Comparison of ENCODE assay signal across 8 cellular contexts in genomic region chr1:27392778-27393635, GRCh38. TPM values are rescaled to one million over a fixed set of nuclear protein-coding genes. Genes with fewer than 3 reads are reported as not detected.
DNase-seq lines count a peak whose midpoint lies in the region; ATAC-seq, FAIRE-seq and TF ChIP-seq lines count a peak whose summit lies in the region.

No MANE protein-coding gene starts in this region.

- H4K20me1 ChIP-seq in H9 (ENCODE audit: control insufficient read depth, insufficient read depth, insufficient read length): no peaks in the 10 kb centered on the region
- H4K20me1 ChIP-seq in HepG2 (ENCODE audit: insufficient read depth, low read length): no peaks in the 10 kb centered on the region

- peak; percentile 26 for ATAC-seq in HepG2

- no peak for TF ChIP-seq EP300 in HepG2 (IDR thresholded peaks at IDR 0.05; ENCODE audit: low read depth in 2 of 2, low read length in 2 of 2)
- TF ChIP-seq EP300 in HepG2 (CRISPR knock-in tag; IDR thresholded peaks at IDR 0.05; ENCODE audit: borderline replicate concordance): no peak

- H3K23me2 ChIP-seq in H9 (ENCODE audit: insufficient read length, low read depth, low read length, poor library complexity, severe bottlenecking): peaks cover 4% of the 10 kb centered on the region

- peak overlapping the region; percentile 34; the same call in 1 of the 2 replicates for H3K14ac ChIP-seq in H9 (ENCODE audit: insufficient read depth, low read length)

- no peak overlapping the region for H3K23ac ChIP-seq in H9 (ENCODE audit: insufficient read length, low read depth, low read length)

- no peak overlapping the region for H3K27ac ChIP-seq in H9 (ENCODE audit: insufficient read length, low read depth, low read length)
- H3K27ac ChIP-seq in HepG2 (ENCODE audit: extremely low read length, insufficient read depth, low read length): peak overlapping the region; percentile 9
- H3K27ac ChIP-seq in urinary bladder (ENCODE audit: low read depth): no peak overlapping the region
- peak overlapping the region in 2 of 5 donors; percentile 57 to 76 for H3K27ac ChIP-seq in adrenal gland

- no peak overlapping the region for H4K5ac ChIP-seq in H9 (ENCODE audit: insufficient read length, low read depth, low read length)

- no peaks in the 10 kb centered on the region for H3K27me3 ChIP-seq in H9 (ENCODE audit: insufficient read depth, low read length)
- H3K27me3 ChIP-seq in HepG2 (ENCODE audit: control insufficient read depth in 1 of 2, insufficient read depth in 2 of 2, low read length in 2 of 2): peaks cover 0 to 2% of the 10 kb centered on the region in 2 experiments; a peak in 2 of 5 replicates
- H3K27me3 ChIP-seq in adrenal gland: no peaks in the 10 kb centered on the region

- DNase-seq in AG09319 (ENCODE audit: extremely low read depth, low read depth) (no peak), H9 (peak; percentile 58), HepG2 (ENCODE audit: low spot score) (no peak), activated gamma-delta T cell (lab: John Stamatoyannopoulos, UW) (no peak), GM19240 (ENCODE audit: insufficient read length, low spot score) (no peak), adrenal gland (no peak)

- H3K36me3 ChIP-seq in HepG2 (replicated peaks in 1 of 2; ENCODE audit: control insufficient read depth in 1 of 2, insufficient read depth in 2 of 2, low read length in 2 of 2) (no peaks in the 10 kb centered on the region), urinary bladder (ENCODE audit: insufficient read depth) (no peaks in the 10 kb centered on the region), adrenal gland (replicated peaks in 1 of 2) (no peaks in the 10 kb centered on the region)

- no peak overlapping the region for H2AK5ac ChIP-seq in H9 (ENCODE audit: insufficient read length, low read length)

- H2AFZ ChIP-seq in H9 (ENCODE audit: low read length) (no peak overlapping the region), HepG2 (ENCODE audit: low read length) (no peak overlapping the region)

- peaks cover 0 to 4% (median 3%) of the 10 kb centered on the region in 3 experiments; a peak in 2 of 7 replicates for H3K36me3 Mint-ChIP-seq in H9 (ENCODE audit: insufficient read depth in 1 of 3, low read depth in 3 of 3)
- no peaks in the 10 kb centered on the region for H3K36me3 Mint-ChIP-seq in activated naive CD4-positive, alpha-beta T cell treated with anti-CD3 and anti-CD28 coated beads, Interleukin-2, amount 50 U/mL, for 24 hours

- no peak for TF ChIP-seq RAD21 in HepG2 (CRISPR knock-in tag; IDR thresholded peaks at IDR 0.05)

- no peak overlapping the region for H2BK5ac ChIP-seq in H9 (ENCODE audit: insufficient read length, low read length)

- no peak overlapping the region for H2BK20ac ChIP-seq in H9 (ENCODE audit: low read depth, low read length, poor library complexity, severe bottlenecking)

- H3K9me3 ChIP-seq in H9 (ENCODE audit: control insufficient read depth, low read depth, low read length) (no peaks in the 10 kb centered on the region), HepG2 (ENCODE audit: low read length) (no peaks in the 10 kb centered on the region), adrenal gland (replicated peaks in 1 of 3) (no peaks in the 10 kb centered on the region)

- no peak overlapping the region for H3T11ph ChIP-seq in H9 (ENCODE audit: low read length)

- peak overlapping the region; percentile 36 for H3K4me2 ChIP-seq in H9 (ENCODE audit: insufficient read depth, insufficient read length, low read length)
- H3K4me2 ChIP-seq in HepG2 (ENCODE audit: low read depth, low read length): peak overlapping the region; percentile 90

- no peak overlapping the region for H2BK15ac ChIP-seq in H9 (ENCODE audit: low read depth, low read length)

- peaks cover 35 to 36% of the 10 kb centered on the region in 2 experiments for H3K4me1 Mint-ChIP-seq in H9
- H3K4me1 Mint-ChIP-seq in activated naive CD4-positive, alpha-beta T cell treated with anti-CD3 and anti-CD28 coated beads, Interleukin-2, amount 50 U/mL, for 24 hours: peaks cover 20% of the 10 kb centered on the region

- H4K91ac ChIP-seq in H9 (ENCODE audit: insufficient read length, low read depth, low read length): no peak overlapping the region

- BruUV-seq in HepG2 (replicated peaks; lab: Mats Ljungman, UMichigan): no TSS peak

- CTCF ChIA-PET in HepG2 (lab: Yijun Ruan, JAX; ENCODE audit: low intra/inter-chr PET ratio, low total read pairs): interaction anchor here (1.5 to 2.2 kb wide), 2 partner anchors 92 to 213 kb away, joined by 6 to 7 read pairs; no protein-coding TSS in a partner anchor

- no peak overlapping the region for H4K8ac ChIP-seq in H9 (replicated peaks; ENCODE audit: insufficient read length, low read depth, low read length)

- peaks cover 2% of the 10 kb centered on the region for H3K27me3 Mint-ChIP-seq in H9 (ENCODE audit: low read depth)
- H3K27me3 Mint-ChIP-seq in activated naive CD4-positive, alpha-beta T cell treated with anti-CD3 and anti-CD28 coated beads, Interleukin-2, amount 50 U/mL, for 24 hours: no peaks in the 10 kb centered on the region

- peak overlapping the region; percentile 24 for H3K18ac ChIP-seq in H9 (ENCODE audit: insufficient read length, low read depth, low read length)

- H3K4me1 ChIP-seq in H9 (ENCODE audit: insufficient read depth, low read length) (peaks cover 2% of the 10 kb centered on the region), HepG2 (ENCODE audit: insufficient read depth, low read length) (peaks cover 28% of the 10 kb centered on the region), urinary bladder (ENCODE audit: insufficient read depth) (no peaks in the 10 kb centered on the region), adrenal gland (replicated peaks in 1 of 2) (peaks cover 11 to 16% of the 10 kb centered on the region in 2 donors)

- H3K9ac ChIP-seq in H9 (ENCODE audit: extremely low read depth, insufficient read length, low read length) (peak overlapping the region; percentile 12), HepG2 (ENCODE audit: insufficient read depth, low read depth, low read length) (peak overlapping the region; percentile 71)

- no CpG with 5 or more reads among the region's 30 CpGs for WGBS in H9 (ENCODE audit: extremely low coverage, insufficient read length, low lambda C conversion rate)
- WGBS in HepG2 (ENCODE audit: low lambda C conversion rate): 41% methylated on average over 18 of the region's 30 CpGs
- WGBS in urinary bladder: 35% methylated on average over 30 of the region's 30 CpGs
- 35 to 43% (median 40%) methylated on average over 8 to 30 of the region's 30 CpGs for WGBS in adrenal gland, 4 donors

- no peak for FAIRE-seq in HepG2 (lab: Jason Lieb, UNC)

- no peaks in the 10 kb centered on the region for H3K79me1 ChIP-seq in H9 (ENCODE audit: insufficient read depth, low read depth, low read length, poor library complexity, severe bottlenecking)

- H3K27ac Mint-ChIP-seq in H9: peak overlapping the region in 2 of 3 experiments; percentile 52 to 94; a peak in 3 of 7 replicates
- H3K27ac Mint-ChIP-seq in activated naive CD4-positive, alpha-beta T cell treated with anti-CD3 and anti-CD28 coated beads, Interleukin-2, amount 50 U/mL, for 24 hours: peak overlapping the region; percentile 8

- TF ChIP-seq POLR2A in HepG2 (IDR thresholded peaks at IDR 0.05; ENCODE audit: insufficient read depth in 1 of 2, low read depth in 2 of 2, low read length in 2 of 2): no peak
- TF ChIP-seq POLR2A in adrenal gland (IDR thresholded peaks at IDR 0.05): no peak

- intact Hi-C loops in HepG2 (cut with micrococcal nuclease; ENCODE audit: unreplicated experiment): loop anchor here (2.0 to 10.0 kb wide), 2 partner anchors 214 to 272 kb away; no protein-coding TSS in a partner anchor
- intact Hi-C loops in adrenal gland (cut with DNase I): loop anchor here (5.0 to 10.0 kb wide), 3 partner anchors 36 to 272 kb away; no protein-coding TSS in a partner anchor

- POLR2A ChIA-PET in HepG2 (lab: Yijun Ruan, JAX): no interaction called here

- H3K4me3 ChIP-seq in HepG2 (replicated peaks in 1 of 3; ENCODE audit: insufficient read depth in 1 of 3, low read depth in 2 of 3, low read length in 3 of 3) (peak overlapping the region; percentile 71 to 85 (median 72); a peak in 5 of 6 replicates), urinary bladder (ENCODE audit: low read depth, low read length) (peak overlapping the region; percentile 42), adrenal gland (peak overlapping the region in 1 of 4 donors; percentile 60)

- H3K9me3 Mint-ChIP-seq in H9: no peaks in the 10 kb centered on the region; a peak in 2 of 5 replicates
- H3K9me3 Mint-ChIP-seq in activated naive CD4-positive, alpha-beta T cell treated with anti-CD3 and anti-CD28 coated beads, Interleukin-2, amount 50 U/mL, for 24 hours: no peaks in the 10 kb centered on the region

- H3K4me3 Mint-ChIP-seq in H9: peak overlapping the region; percentile 92 to 96
- H3K4me3 Mint-ChIP-seq in activated naive CD4-positive, alpha-beta T cell treated with anti-CD3 and anti-CD28 coated beads, Interleukin-2, amount 50 U/mL, for 24 hours: peak overlapping the region; percentile 76

- H3K56ac ChIP-seq in H9 (ENCODE audit: insufficient read length, low read depth, low read length): no peak overlapping the region

- TF ChIP-seq CTCF in AG09319 (IDR thresholded peaks at IDR 0.05; ENCODE audit: low read depth, low read length) (peak; percentile 33), H9 (conservative IDR thresholded peaks at IDR 0.05) (peak; percentile 39; the same call in 2 of the 3 replicates), HepG2 (CRISPR knock-in tag; IDR thresholded peaks at IDR 0.05) (peak; percentile 57), adrenal gland (IDR thresholded peaks at IDR 0.05) (peak in 3 of 6 experiments; percentile 7 to 22 (median 7))

- no peak overlapping the region; the same call in 1 of the 2 replicates for H3K4ac ChIP-seq in H9 (ENCODE audit: low read depth, low read length)

- no peak overlapping the region for H2BK120ac ChIP-seq in H9 (ENCODE audit: low read depth, low read length, poor library complexity, severe bottlenecking)

- no peak overlapping the region for H2BK12ac ChIP-seq in H9 (ENCODE audit: insufficient read length, low read depth, low read length)

- in situ Hi-C loops in HepG2 (cut with HindIII; ENCODE audit: extremely low pct_ligation_motif_present, low pct_unique_long_range_greater_than_20kb): loop anchor here (5.0 kb wide), 4 partner anchors 36 to 281 kb away; no protein-coding TSS in a partner anchor

- H3K79me2 ChIP-seq in H9 (ENCODE audit: insufficient read depth, low read length) (no peaks in the 10 kb centered on the region), HepG2 (ENCODE audit: insufficient read depth, low read length) (no peaks in the 10 kb centered on the region)

RNA-seq across cellular contexts. Expression of gene GPR3, which starts 0.6 kb away (rescaled TPM):
- total RNA-seq in H9 (2021) (4.3 and 4.4 TPM in 2 replicates), HepG2 (2016; rRNA removed; fragmentation: Illumina TruSeq; extraction: Trizol) (0.88 and 1.00 TPM in 2 replicates), urinary bladder (0.16 TPM), adrenal gland (1 to 10 TPM in 2 of 8 donors, under 1 TPM in 1, not detected in 5; 0.19 to 2.0 (median 1.1) TPM)
- total RNA-seq in HepG2 (2016; cell fraction: cytosol; rRNA removed; fragmentation: Illumina TruSeq; extraction: Trizol; ENCODE audit: low read depth): 0.26 and 0.61 TPM in 2 replicates
- total RNA-seq in HepG2 (2016; cell fraction: insoluble cytoplasmic fraction; rRNA removed; fragmentation: Illumina TruSeq; extraction: Trizol): 0.62 and 1.2 TPM in 2 replicates
- total RNA-seq in HepG2 (2016; cell fraction: membrane; rRNA removed; fragmentation: Illumina TruSeq; extraction: Trizol): 1.4 and 1.5 TPM in 2 replicates
- 1.2 and 1.3 TPM in 2 replicates for total RNA-seq in HepG2 (2016; cell fraction: nucleus; rRNA removed; fragmentation: Illumina TruSeq; extraction: Trizol)
- polyA plus RNA-seq in HepG2 (2011; rRNA removed) (2.6 and 2.7 TPM in 2 replicates), urinary bladder (1.8 TPM), adrenal gland (1 to 10 TPM in 1 of 3 donors, under 1 TPM in 2; 0.40 to 1.0 (median 0.64) TPM)
- polyA plus RNA-seq in HepG2 (2011; cell fraction: cytosol; rRNA removed): 2.8 and 3.5 TPM in 2 replicates
- polyA plus RNA-seq in HepG2 (2011; cell fraction: nucleus; rRNA removed): 2.1 and 2.9 TPM in 2 replicates
- polyA plus RNA-seq in HepG2 (2012): 1.5 and 2.0 TPM in 2 replicates
- 1.1 TPM in 2 replicates for polyA plus RNA-seq in HepG2 (2016; cell fraction: cytosol; fragmentation: Illumina TruSeq; extraction: Trizol; ENCODE audit: low read depth)
- polyA plus RNA-seq in HepG2 (2016; cell fraction: insoluble cytoplasmic fraction; fragmentation: Illumina TruSeq; extraction: Trizol; ENCODE audit: low read depth): 1.2 and 1.5 TPM in 2 replicates
- 1.9 and 2.4 TPM in 2 replicates for polyA plus RNA-seq in HepG2 (2016; cell fraction: membrane; fragmentation: Illumina TruSeq; extraction: Trizol; ENCODE audit: low read depth)
- polyA plus RNA-seq in HepG2 (2016; cell fraction: nucleus; fragmentation: Illumina TruSeq; extraction: Trizol; ENCODE audit: insufficient read depth, low read depth): 2.8 TPM in 2 replicates
- 1.1 and 7.0 TPM in 2 replicates for polyA minus RNA-seq in HepG2 (2011; rRNA and poly(A)+ RNA removed; ENCODE audit: low replicate concordance)
- polyA minus RNA-seq in HepG2 (2011; cell fraction: cytosol; rRNA and poly(A)+ RNA removed): 1.4 and 1.7 TPM in 2 replicates
- polyA minus RNA-seq in HepG2 (2011; cell fraction: nucleus; rRNA and poly(A)+ RNA removed): 0.50 and 0.90 TPM in 2 replicates

RNA-seq across cellular contexts. Expression of gene CD164L2, which starts 9.9 kb away (rescaled TPM):
- 1.2 and 1.5 TPM in 2 replicates for total RNA-seq in H9 (2021)
- not detected in 2 replicates for total RNA-seq in HepG2 (2016; rRNA removed; fragmentation: Illumina TruSeq; extraction: Trizol)
- total RNA-seq in HepG2 (2016; cell fraction: cytosol; rRNA removed; fragmentation: Illumina TruSeq; extraction: Trizol; ENCODE audit: low read depth): not detected in 2 replicates
- total RNA-seq in HepG2 (2016; cell fraction: insoluble cytoplasmic fraction; rRNA removed; fragmentation: Illumina TruSeq; extraction: Trizol): not detected in 2 replicates
- total RNA-seq in HepG2 (2016; cell fraction: membrane; rRNA removed; fragmentation: Illumina TruSeq; extraction: Trizol): not detected in 2 replicates
- not detected in 2 replicates for total RNA-seq in HepG2 (2016; cell fraction: nucleus; rRNA removed; fragmentation: Illumina TruSeq; extraction: Trizol)
- polyA plus RNA-seq in HepG2 (2011; rRNA removed): not detected in 2 replicates
- not detected in 2 replicates for polyA plus RNA-seq in HepG2 (2011; cell fraction: cytosol; rRNA removed)
- polyA plus RNA-seq in HepG2 (2011; cell fraction: nucleus; rRNA removed): 0.17 and 0.21 TPM in 2 replicates
- not detected in 2 replicates for polyA plus RNA-seq in HepG2 (2012)
- polyA plus RNA-seq in HepG2 (2016; cell fraction: cytosol; fragmentation: Illumina TruSeq; extraction: Trizol; ENCODE audit: low read depth): not detected in 2 replicates
- polyA plus RNA-seq in HepG2 (2016; cell fraction: insoluble cytoplasmic fraction; fragmentation: Illumina TruSeq; extraction: Trizol; ENCODE audit: low read depth): not detected in 2 replicates
- polyA plus RNA-seq in HepG2 (2016; cell fraction: membrane; fragmentation: Illumina TruSeq; extraction: Trizol; ENCODE audit: low read depth): not detected in 2 replicates
- not detected in 2 replicates for polyA plus RNA-seq in HepG2 (2016; cell fraction: nucleus; fragmentation: Illumina TruSeq; extraction: Trizol; ENCODE audit: insufficient read depth, low read depth)
- 0.16 TPM in 1 of 2 replicates, not detected in the other for polyA minus RNA-seq in HepG2 (2011; rRNA and poly(A)+ RNA removed; ENCODE audit: low replicate concordance)
- polyA minus RNA-seq in HepG2 (2011; cell fraction: cytosol; rRNA and poly(A)+ RNA removed): not detected in 2 replicates
- polyA minus RNA-seq in HepG2 (2011; cell fraction: nucleus; rRNA and poly(A)+ RNA removed): not detected in 2 replicates
- not detected for total RNA-seq in urinary bladder
- polyA plus RNA-seq in urinary bladder: 0.06 TPM
- total RNA-seq in adrenal gland: 1 to 10 TPM in 1 of 8 donors, under 1 TPM in 2, not detected in 5; 0.18 to 2.6 (median 0.65) TPM
- polyA plus RNA-seq in adrenal gland: under 1 TPM in 2 of 3 donors, not detected in 1; 0.13 to 0.16 TPM

RNA-seq across cellular contexts. Expression of gene FCN3, which starts 18.4 kb away (rescaled TPM):
- 0.22 TPM in 2 replicates for total RNA-seq in H9 (2021)
- total RNA-seq in HepG2 (2016; rRNA removed; fragmentation: Illumina TruSeq; extraction: Trizol): not detected in 2 replicates
- not detected in 2 replicates for total RNA-seq in HepG2 (2016; cell fraction: cytosol; rRNA removed; fragmentation: Illumina TruSeq; extraction: Trizol; ENCODE audit: low read depth)
- total RNA-seq in HepG2 (2016; cell fraction: insoluble cytoplasmic fraction; rRNA removed; fragmentation: Illumina TruSeq; extraction: Trizol): not detected in 2 replicates
- total RNA-seq in HepG2 (2016; cell fraction: membrane; rRNA removed; fragmentation: Illumina TruSeq; extraction: Trizol): not detected in 2 replicates
- total RNA-seq in HepG2 (2016; cell fraction: nucleus; rRNA removed; fragmentation: Illumina TruSeq; extraction: Trizol): not detected in 2 replicates
- polyA plus RNA-seq in HepG2 (2011; rRNA removed): not detected in 2 replicates
- not detected in 2 replicates for polyA plus RNA-seq in HepG2 (2011; cell fraction: cytosol; rRNA removed)
- not detected in 2 replicates for polyA plus RNA-seq in HepG2 (2011; cell fraction: nucleus; rRNA removed)
- polyA plus RNA-seq in HepG2 (2012): not detected in 2 replicates
- polyA plus RNA-seq in HepG2 (2016; cell fraction: cytosol; fragmentation: Illumina TruSeq; extraction: Trizol; ENCODE audit: low read depth): not detected in 2 replicates
- not detected in 2 replicates for polyA plus RNA-seq in HepG2 (2016; cell fraction: insoluble cytoplasmic fraction; fragmentation: Illumina TruSeq; extraction: Trizol; ENCODE audit: low read depth)
- not detected in 2 replicates for polyA plus RNA-seq in HepG2 (2016; cell fraction: membrane; fragmentation: Illumina TruSeq; extraction: Trizol; ENCODE audit: low read depth)
- not detected in 2 replicates for polyA plus RNA-seq in HepG2 (2016; cell fraction: nucleus; fragmentation: Illumina TruSeq; extraction: Trizol; ENCODE audit: insufficient read depth, low read depth)
- not detected in 2 replicates for polyA minus RNA-seq in HepG2 (2011; rRNA and poly(A)+ RNA removed; ENCODE audit: low replicate concordance)
- not detected in 2 replicates for polyA minus RNA-seq in HepG2 (2011; cell fraction: cytosol; rRNA and poly(A)+ RNA removed)
- not detected in 2 replicates for polyA minus RNA-seq in HepG2 (2011; cell fraction: nucleus; rRNA and poly(A)+ RNA removed)
- total RNA-seq in urinary bladder: not detected
- 4.5 TPM for polyA plus RNA-seq in urinary bladder
- total RNA-seq in adrenal gland: 10 to 100 TPM; 14.8 to 83.3 (median 44.8) TPM
- polyA plus RNA-seq in adrenal gland: 10 to 100 TPM; 17.0 to 72.8 (median 23.2) TPM

RNA-seq across cellular contexts. Expression of gene MAP3K6, which starts 26.2 kb away (rescaled TPM):
- total RNA-seq in H9 (2021) (7.0 and 7.7 TPM in 2 replicates), HepG2 (2016; rRNA removed; fragmentation: Illumina TruSeq; extraction: Trizol) (2.7 and 3.5 TPM in 2 replicates), urinary bladder (10.1 TPM), adrenal gland (10 to 100 TPM; 10.5 to 48.2 (median 26.6) TPM)
- total RNA-seq in HepG2 (2016; cell fraction: cytosol; rRNA removed; fragmentation: Illumina TruSeq; extraction: Trizol; ENCODE audit: low read depth): 0.62 and 2.3 TPM in 2 replicates
- 2.6 and 2.8 TPM in 2 replicates for total RNA-seq in HepG2 (2016; cell fraction: insoluble cytoplasmic fraction; rRNA removed; fragmentation: Illumina TruSeq; extraction: Trizol)
- total RNA-seq in HepG2 (2016; cell fraction: membrane; rRNA removed; fragmentation: Illumina TruSeq; extraction: Trizol): 0.93 and 0.99 TPM in 2 replicates
- total RNA-seq in HepG2 (2016; cell fraction: nucleus; rRNA removed; fragmentation: Illumina TruSeq; extraction: Trizol): 1.8 and 2.3 TPM in 2 replicates
- polyA plus RNA-seq in HepG2 (2011; rRNA removed) (2.7 and 3.2 TPM in 2 replicates), urinary bladder (83.3 TPM), adrenal gland (100 to 1,000 TPM in 1 of 3 donors, 10 to 100 TPM in 2; 14.2 to 136 (median 83.9) TPM)
- 1.2 and 1.4 TPM in 2 replicates for polyA plus RNA-seq in HepG2 (2011; cell fraction: cytosol; rRNA removed)
- 20.8 and 29.2 TPM in 2 replicates for polyA plus RNA-seq in HepG2 (2011; cell fraction: nucleus; rRNA removed)
- 0.97 and 2.1 TPM in 2 replicates for polyA plus RNA-seq in HepG2 (2012)
- polyA plus RNA-seq in HepG2 (2016; cell fraction: cytosol; fragmentation: Illumina TruSeq; extraction: Trizol; ENCODE audit: low read depth): 0.44 and 1.2 TPM in 2 replicates
- 2.4 and 2.8 TPM in 2 replicates for polyA plus RNA-seq in HepG2 (2016; cell fraction: insoluble cytoplasmic fraction; fragmentation: Illumina TruSeq; extraction: Trizol; ENCODE audit: low read depth)
- 1.1 and 1.2 TPM in 2 replicates for polyA plus RNA-seq in HepG2 (2016; cell fraction: membrane; fragmentation: Illumina TruSeq; extraction: Trizol; ENCODE audit: low read depth)
- polyA plus RNA-seq in HepG2 (2016; cell fraction: nucleus; fragmentation: Illumina TruSeq; extraction: Trizol; ENCODE audit: insufficient read depth, low read depth): 5.1 and 8.1 TPM in 2 replicates
- 5.7 and 12.4 TPM in 2 replicates for polyA minus RNA-seq in HepG2 (2011; rRNA and poly(A)+ RNA removed; ENCODE audit: low replicate concordance)
- polyA minus RNA-seq in HepG2 (2011; cell fraction: cytosol; rRNA and poly(A)+ RNA removed): 0.59 and 1.5 TPM in 2 replicates
- polyA minus RNA-seq in HepG2 (2011; cell fraction: nucleus; rRNA and poly(A)+ RNA removed): 3.4 and 4.0 TPM in 2 replicates

RNA-seq across cellular contexts. Expression of gene SYTL1, which starts 51.2 kb away (rescaled TPM):
- total RNA-seq in H9 (2021) (12.0 and 13.0 TPM in 2 replicates), HepG2 (2016; rRNA removed; fragmentation: Illumina TruSeq; extraction: Trizol) (9.1 and 17.8 TPM in 2 replicates), urinary bladder (12.8 TPM), adrenal gland (1 to 10 TPM in 3 of 8 donors, under 1 TPM in 4, not detected in 1; 0.43 to 2.0 (median 0.99) TPM)
- total RNA-seq in HepG2 (2016; cell fraction: cytosol; rRNA removed; fragmentation: Illumina TruSeq; extraction: Trizol; ENCODE audit: low read depth): 5.6 TPM in 2 replicates
- 7.9 and 19.8 TPM in 2 replicates for total RNA-seq in HepG2 (2016; cell fraction: insoluble cytoplasmic fraction; rRNA removed; fragmentation: Illumina TruSeq; extraction: Trizol)
- 7.4 and 8.0 TPM in 2 replicates for total RNA-seq in HepG2 (2016; cell fraction: membrane; rRNA removed; fragmentation: Illumina TruSeq; extraction: Trizol)
- 15.9 and 19.3 TPM in 2 replicates for total RNA-seq in HepG2 (2016; cell fraction: nucleus; rRNA removed; fragmentation: Illumina TruSeq; extraction: Trizol)
- polyA plus RNA-seq in HepG2 (2011; rRNA removed) (11.1 and 15.8 TPM in 2 replicates), urinary bladder (31.0 TPM), adrenal gland (10 to 100 TPM in 1 of 3 donors, 1 to 10 TPM in 1, not detected in 1; 3.0 to 10.9 TPM)
- polyA plus RNA-seq in HepG2 (2011; cell fraction: cytosol; rRNA removed): 4.7 and 8.4 TPM in 2 replicates
- 175 and 243 TPM in 2 replicates for polyA plus RNA-seq in HepG2 (2011; cell fraction: nucleus; rRNA removed)
- 7.2 and 8.3 TPM in 2 replicates for polyA plus RNA-seq in HepG2 (2012)
- 3.6 and 4.2 TPM in 2 replicates for polyA plus RNA-seq in HepG2 (2016; cell fraction: cytosol; fragmentation: Illumina TruSeq; extraction: Trizol; ENCODE audit: low read depth)
- polyA plus RNA-seq in HepG2 (2016; cell fraction: insoluble cytoplasmic fraction; fragmentation: Illumina TruSeq; extraction: Trizol; ENCODE audit: low read depth): 8.1 and 8.6 TPM in 2 replicates
- 4.6 and 5.4 TPM in 2 replicates for polyA plus RNA-seq in HepG2 (2016; cell fraction: membrane; fragmentation: Illumina TruSeq; extraction: Trizol; ENCODE audit: low read depth)
- 45.3 and 50.8 TPM in 2 replicates for polyA plus RNA-seq in HepG2 (2016; cell fraction: nucleus; fragmentation: Illumina TruSeq; extraction: Trizol; ENCODE audit: insufficient read depth, low read depth)
- polyA minus RNA-seq in HepG2 (2011; rRNA and poly(A)+ RNA removed; ENCODE audit: low replicate concordance): 0.21 and 11.5 TPM in 2 replicates
- 3.3 and 6.7 TPM in 2 replicates for polyA minus RNA-seq in HepG2 (2011; cell fraction: cytosol; rRNA and poly(A)+ RNA removed)
- 14.3 and 14.8 TPM in 2 replicates for polyA minus RNA-seq in HepG2 (2011; cell fraction: nucleus; rRNA and poly(A)+ RNA removed)

Comparison
In these comparisons a context has a peak if more than half of its experiments do, and no peak if none do; other contexts are left out.
1. RNA of gene FCN3, which starts 18.4 kb away (total RNA-seq): 14.8 to 83.3 TPM in adrenal gland; 0.22 TPM in H9, not detected in urinary bladder (single experiment) and not detected in HepG2; every median in the first group is over 10 times any median in the second.